In the genomic region with DNA sequence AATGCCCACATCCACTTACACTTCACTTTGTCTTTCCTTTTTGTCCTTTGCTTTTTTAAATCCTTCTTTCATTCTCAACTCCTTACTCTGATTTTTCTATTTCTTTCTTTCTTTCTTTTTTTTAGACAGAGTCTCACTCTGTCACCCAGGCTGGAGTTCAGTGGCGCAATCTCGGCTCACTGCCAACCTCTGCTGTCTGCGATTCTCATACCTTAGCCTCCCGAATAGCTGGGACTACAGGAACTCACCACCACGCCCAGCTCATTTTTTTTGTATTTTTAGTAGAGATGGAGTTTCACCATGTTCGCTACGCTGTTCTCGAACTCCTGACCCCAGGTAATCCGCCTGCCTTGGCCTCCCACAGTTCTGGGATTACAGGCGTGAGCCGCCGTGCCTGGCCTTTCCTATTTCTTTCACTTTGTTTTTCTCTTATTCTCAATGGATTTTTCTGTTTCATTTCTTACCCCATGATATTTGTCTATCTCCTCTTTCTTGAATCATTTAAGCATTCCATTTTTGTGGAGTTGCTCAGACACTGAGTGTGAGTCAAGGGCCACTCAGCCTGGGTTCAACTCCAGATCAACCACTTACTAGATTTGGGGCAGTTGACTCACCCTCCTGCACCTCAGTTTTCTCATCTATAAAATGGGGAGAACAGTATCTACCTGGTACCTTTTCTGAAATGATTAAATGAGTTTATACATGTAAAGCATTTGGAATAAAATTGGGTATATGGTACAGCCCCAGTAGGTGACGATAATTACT, we compare ENCODE assay signal across 20 cellular contexts. TPM values are rescaled to one million over a fixed set of nuclear protein-coding genes. Genes with fewer than 3 reads are reported as not detected.
DNase-seq lines count a peak whose midpoint lies in the region; ATAC-seq, FAIRE-seq and TF ChIP-seq lines count a peak whose summit lies in the region.
"Had no signal": no experiment of that assay in that cellular context is flagged by ENCODE, and none has a peak within 500 bp of the region (broad histone marks: within the 10 kb centered on the region; RNA-seq: fewer than 3 reads in every experiment).

No MANE protein-coding gene starts in this region.

- H3K27ac Mint-ChIP-seq in osteocyte (ENCODE audit: unreplicated experiment) = no peak overlapping the region
- H3K27ac Mint-ChIP-seq: CD8-positive, alpha-beta T cell had no signal

- H3K4me2 ChIP-seq in HepG2 (ENCODE audit: low read depth, low read length) = no peak overlapping the region

- no peak for TF ChIP-seq CTCF in RWPE1 (conservative IDR thresholded peaks at IDR 0.05; ENCODE audit: low read depth)
- no peak for TF ChIP-seq CTCF in HepG2 (CRISPR knock-in tag; IDR thresholded peaks at IDR 0.05)
- TF ChIP-seq CTCF in osteocyte (IDR thresholded peaks at IDR 0.05) = no peak

- CTCF ChIA-PET in RWPE1 (lab: Yijun Ruan, JAX) (no interaction called here), HepG2 (lab: Yijun Ruan, JAX; ENCODE audit: low intra/inter-chr PET ratio, low total read pairs) (no interaction called here)

- H3K36me3 Mint-ChIP-seq in osteocyte (ENCODE audit: unreplicated experiment) = no peaks in the 10 kb centered on the region
- H3K36me3 Mint-ChIP-seq: CD8-positive, alpha-beta T cell had no signal

- POLR2A ChIA-PET in RWPE1 (lab: Yijun Ruan, JAX; ENCODE audit: low non-redundant PET) = no interaction called here
- POLR2A ChIA-PET in HepG2 (lab: Yijun Ruan, JAX) = no interaction called here

- no peak for TF ChIP-seq RAD21 in HepG2 (CRISPR knock-in tag; IDR thresholded peaks at IDR 0.05)

- TF ChIP-seq EP300 in HepG2 (IDR thresholded peaks at IDR 0.05; ENCODE audit: low read depth in 2 of 2, low read length in 2 of 2) (no peak), HepG2 (CRISPR knock-in tag; IDR thresholded peaks at IDR 0.05; ENCODE audit: borderline replicate concordance) (no peak)

- no peak overlapping the region for H3K9ac ChIP-seq in HepG2 (ENCODE audit: insufficient read depth, low read depth, low read length)

- intact Hi-C loops in HepG2 (cut with micrococcal nuclease; ENCODE audit: unreplicated experiment) = no loop called here

- H3K9me3 ChIP-seq in HepG2 (ENCODE audit: low read length) = no peaks in the 10 kb centered on the region
- H3K9me3 ChIP-seq: ascending aorta had no signal

- H4K20me1 ChIP-seq in HepG2 (ENCODE audit: insufficient read depth, low read length) = no peaks in the 10 kb centered on the region

- H3K27me3 ChIP-seq in HepG2 (ENCODE audit: control insufficient read depth in 1 of 2, insufficient read depth in 2 of 2, low read length in 2 of 2) = peaks cover 0 to 12% of the 10 kb centered on the region in 2 experiments; a peak in 3 of 5 replicates
- H3K27me3 ChIP-seq: ascending aorta had no signal

- no peak overlapping the region for H3K4me3 Mint-ChIP-seq in osteocyte (ENCODE audit: unreplicated experiment)
- H3K4me3 Mint-ChIP-seq: CD8-positive, alpha-beta T cell had no signal

- DNase-seq in EL (peak; percentile 10), RWPE1 (ENCODE audit: low spot score) (no peak), HepG2 (ENCODE audit: low spot score) (no peak), NOMO-1 (lab: John Stamatoyannopoulos, UW; ENCODE audit: unreplicated experiment in 2 of 2) (no peak), osteocyte (ENCODE audit: extremely low spot score, unreplicated experiment) (no peak)
- DNase-seq: CD8-positive, alpha-beta T cell; DMS79; H7; MV-4-11; NCI-H2029 treated with DMSO at 0.1 percent for 48 hours; NCI-H524 treated with DMSO at 0.1 percent for 48 hours; occipital lobe; stimulated activated CD4-positive, alpha-beta T cell treated with anti-CD3 and anti-CD28 coated beads, Interleukin-2, amount 100 ng/mL, for 48 hours; T1000 had no signal

- no peak overlapping the region for H2AFZ ChIP-seq in HepG2 (ENCODE audit: low read length)

- no peaks in the 10 kb centered on the region for H3K36me3 ChIP-seq in HepG2 (replicated peaks in 1 of 2; ENCODE audit: control insufficient read depth in 1 of 2, insufficient read depth in 2 of 2, low read length in 2 of 2)
- H3K36me3 ChIP-seq: ascending aorta had no signal

- H3K4me1 Mint-ChIP-seq in osteocyte (ENCODE audit: unreplicated experiment) = peaks cover 8% of the 10 kb centered on the region

- 19% methylated on average over 13 of the region's 13 CpGs for WGBS in HepG2 (ENCODE audit: low lambda C conversion rate)

- H3K27ac ChIP-seq in RWPE1 (peak overlapping the region; percentile 54), HepG2 (ENCODE audit: extremely low read length, insufficient read depth, low read length) (no peak overlapping the region)
- H3K27ac ChIP-seq: ascending aorta had no signal

- no peaks in the 10 kb centered on the region for H3K79me2 ChIP-seq in HepG2 (ENCODE audit: insufficient read depth, low read length)

- FAIRE-seq in HepG2 (lab: Jason Lieb, UNC) = no peak
- FAIRE-seq: colon, endometrium, frontal cortex, GM18507 had no signal

- ATAC-seq in HepG2 (no peak), GM18867 (IDR thresholded peaks at IDR 0.05; ENCODE audit: unreplicated experiment) (no peak)
- ATAC-seq: CD8-positive, alpha-beta T cell had no signal

- H3K4me1 ChIP-seq in HepG2 (ENCODE audit: insufficient read depth, low read length) = peaks cover 15% of the 10 kb centered on the region

- H3K9me3 Mint-ChIP-seq in osteocyte (ENCODE audit: unreplicated experiment) = no peaks in the 10 kb centered on the region
- H3K9me3 Mint-ChIP-seq: CD8-positive, alpha-beta T cell had no signal

- in situ Hi-C loops in HepG2 (cut with HindIII; ENCODE audit: extremely low pct_ligation_motif_present, low pct_unique_long_range_greater_than_20kb) = loop anchor here (25.0 kb wide), 1 partner anchor 789 kb away; no protein-coding TSS in a partner anchor

- no TSS peak for BruUV-seq in HepG2 (replicated peaks; lab: Mats Ljungman, UMichigan)

- no peak overlapping the region for H3K4me3 ChIP-seq in HepG2 (replicated peaks in 1 of 3; ENCODE audit: insufficient read depth in 1 of 3, low read depth in 2 of 3, low read length in 3 of 3)
- H3K4me3 ChIP-seq: ascending aorta had no signal

- H3K27me3 Mint-ChIP-seq in osteocyte (ENCODE audit: unreplicated experiment) = peaks cover 40% of the 10 kb centered on the region

- TF ChIP-seq POLR2A in HepG2 (IDR thresholded peaks at IDR 0.05; ENCODE audit: insufficient read depth in 1 of 2, low read depth in 2 of 2, low read length in 2 of 2) = no peak

RNA-seq across cellular contexts. Expression of a gene that starts 7.6 kb away (rescaled TPM):
- not detected in 2 replicates for total RNA-seq in HepG2 (2016; rRNA removed; fragmentation: Illumina TruSeq; extraction: Trizol)
- not detected in 2 replicates for total RNA-seq in HepG2 (2016; cell fraction: cytosol; rRNA removed; fragmentation: Illumina TruSeq; extraction: Trizol; ENCODE audit: low read depth)
- total RNA-seq in HepG2 (2016; cell fraction: insoluble cytoplasmic fraction; rRNA removed; fragmentation: Illumina TruSeq; extraction: Trizol) = not detected in 2 replicates
- not detected in 2 replicates for total RNA-seq in HepG2 (2016; cell fraction: membrane; rRNA removed; fragmentation: Illumina TruSeq; extraction: Trizol)
- not detected in 2 replicates for total RNA-seq in HepG2 (2016; cell fraction: nucleus; rRNA removed; fragmentation: Illumina TruSeq; extraction: Trizol)
- not detected in 2 replicates for polyA plus RNA-seq in HepG2 (2011; rRNA removed)
- not detected in 2 replicates for polyA plus RNA-seq in HepG2 (2011; cell fraction: cytosol; rRNA removed)
- not detected in 2 replicates for polyA plus RNA-seq in HepG2 (2011; cell fraction: nucleus; rRNA removed)
- not detected in 2 replicates for polyA plus RNA-seq in HepG2 (2012)
- not detected in 2 replicates for polyA plus RNA-seq in HepG2 (2016; cell fraction: cytosol; fragmentation: Illumina TruSeq; extraction: Trizol; ENCODE audit: low read depth)
- polyA plus RNA-seq in HepG2 (2016; cell fraction: insoluble cytoplasmic fraction; fragmentation: Illumina TruSeq; extraction: Trizol; ENCODE audit: low read depth) = not detected in 2 replicates
- not detected in 2 replicates for polyA plus RNA-seq in HepG2 (2016; cell fraction: membrane; fragmentation: Illumina TruSeq; extraction: Trizol; ENCODE audit: low read depth)
- not detected in 2 replicates for polyA plus RNA-seq in HepG2 (2016; cell fraction: nucleus; fragmentation: Illumina TruSeq; extraction: Trizol; ENCODE audit: insufficient read depth, low read depth)
- polyA minus RNA-seq in HepG2 (2011; rRNA and poly(A)+ RNA removed; ENCODE audit: low replicate concordance) = not detected in 2 replicates
- not detected in 2 replicates for polyA minus RNA-seq in HepG2 (2011; cell fraction: cytosol; rRNA and poly(A)+ RNA removed)
- polyA minus RNA-seq in HepG2 (2011; cell fraction: nucleus; rRNA and poly(A)+ RNA removed) = not detected in 2 replicates
- total RNA-seq in osteocyte = not detected in 2 replicates
- total RNA-seq: CD8-positive, alpha-beta T cell had no signal

RNA-seq across cellular contexts. Expression of a gene that starts 31.7 kb away (rescaled TPM):
- total RNA-seq in HepG2 (2016; rRNA removed; fragmentation: Illumina TruSeq; extraction: Trizol) (not detected in 2 replicates), osteocyte (not detected in 2 replicates)
- total RNA-seq in HepG2 (2016; cell fraction: cytosol; rRNA removed; fragmentation: Illumina TruSeq; extraction: Trizol; ENCODE audit: low read depth) = not detected in 2 replicates
- not detected in 2 replicates for total RNA-seq in HepG2 (2016; cell fraction: insoluble cytoplasmic fraction; rRNA removed; fragmentation: Illumina TruSeq; extraction: Trizol)
- not detected in 2 replicates for total RNA-seq in HepG2 (2016; cell fraction: membrane; rRNA removed; fragmentation: Illumina TruSeq; extraction: Trizol)
- not detected in 2 replicates for total RNA-seq in HepG2 (2016; cell fraction: nucleus; rRNA removed; fragmentation: Illumina TruSeq; extraction: Trizol)
- not detected in 2 replicates for polyA plus RNA-seq in HepG2 (2011; rRNA removed)
- polyA plus RNA-seq in HepG2 (2011; cell fraction: cytosol; rRNA removed) = not detected in 2 replicates
- polyA plus RNA-seq in HepG2 (2011; cell fraction: nucleus; rRNA removed) = not detected in 2 replicates
- not detected in 2 replicates for polyA plus RNA-seq in HepG2 (2012)
- not detected in 2 replicates for polyA plus RNA-seq in HepG2 (2016; cell fraction: cytosol; fragmentation: Illumina TruSeq; extraction: Trizol; ENCODE audit: low read depth)
- not detected in 2 replicates for polyA plus RNA-seq in HepG2 (2016; cell fraction: insoluble cytoplasmic fraction; fragmentation: Illumina TruSeq; extraction: Trizol; ENCODE audit: low read depth)
- polyA plus RNA-seq in HepG2 (2016; cell fraction: membrane; fragmentation: Illumina TruSeq; extraction: Trizol; ENCODE audit: low read depth) = not detected in 2 replicates
- polyA plus RNA-seq in HepG2 (2016; cell fraction: nucleus; fragmentation: Illumina TruSeq; extraction: Trizol; ENCODE audit: insufficient read depth, low read depth) = not detected in 2 replicates
- polyA minus RNA-seq in HepG2 (2011; rRNA and poly(A)+ RNA removed; ENCODE audit: low replicate concordance) = not detected in 2 replicates
- not detected in 2 replicates for polyA minus RNA-seq in HepG2 (2011; cell fraction: cytosol; rRNA and poly(A)+ RNA removed)
- not detected in 2 replicates for polyA minus RNA-seq in HepG2 (2011; cell fraction: nucleus; rRNA and poly(A)+ RNA removed)
- total RNA-seq: ascending aorta; CD8-positive, alpha-beta T cell; frontal cortex; occipital lobe had no signal

RNA-seq across cellular contexts. Expression of a gene that starts 43.9 kb away (rescaled TPM):
- total RNA-seq in HepG2 (2016; rRNA removed; fragmentation: Illumina TruSeq; extraction: Trizol) (0.11 TPM in 1 of 2 replicates, not detected in the other), osteocyte (not detected in 2 replicates)
- total RNA-seq in HepG2 (2016; cell fraction: cytosol; rRNA removed; fragmentation: Illumina TruSeq; extraction: Trizol; ENCODE audit: low read depth) = not detected in 2 replicates
- not detected in 2 replicates for total RNA-seq in HepG2 (2016; cell fraction: insoluble cytoplasmic fraction; rRNA removed; fragmentation: Illumina TruSeq; extraction: Trizol)
- total RNA-seq in HepG2 (2016; cell fraction: membrane; rRNA removed; fragmentation: Illumina TruSeq; extraction: Trizol) = not detected in 2 replicates
- total RNA-seq in HepG2 (2016; cell fraction: nucleus; rRNA removed; fragmentation: Illumina TruSeq; extraction: Trizol) = not detected in 2 replicates
- 0.03 TPM in 1 of 2 replicates, not detected in the other for polyA plus RNA-seq in HepG2 (2011; rRNA removed)
- polyA plus RNA-seq in HepG2 (2011; cell fraction: cytosol; rRNA removed) = 0.03 TPM in 1 of 2 replicates, not detected in the other
- 0.19 and 0.28 TPM in 2 replicates for polyA plus RNA-seq in HepG2 (2011; cell fraction: nucleus; rRNA removed)
- 0.17 TPM in 1 of 2 replicates, not detected in the other for polyA plus RNA-seq in HepG2 (2012)
- not detected in 2 replicates for polyA plus RNA-seq in HepG2 (2016; cell fraction: cytosol; fragmentation: Illumina TruSeq; extraction: Trizol; ENCODE audit: low read depth)
- not detected in 2 replicates for polyA plus RNA-seq in HepG2 (2016; cell fraction: insoluble cytoplasmic fraction; fragmentation: Illumina TruSeq; extraction: Trizol; ENCODE audit: low read depth)
- polyA plus RNA-seq in HepG2 (2016; cell fraction: membrane; fragmentation: Illumina TruSeq; extraction: Trizol; ENCODE audit: low read depth) = not detected in 2 replicates
- polyA plus RNA-seq in HepG2 (2016; cell fraction: nucleus; fragmentation: Illumina TruSeq; extraction: Trizol; ENCODE audit: insufficient read depth, low read depth) = 0.26 and 0.28 TPM in 2 replicates
- not detected in 2 replicates for polyA minus RNA-seq in HepG2 (2011; rRNA and poly(A)+ RNA removed; ENCODE audit: low replicate concordance)
- polyA minus RNA-seq in HepG2 (2011; cell fraction: cytosol; rRNA and poly(A)+ RNA removed) = not detected in 2 replicates
- polyA minus RNA-seq in HepG2 (2011; cell fraction: nucleus; rRNA and poly(A)+ RNA removed) = 0.13 and 0.37 TPM in 2 replicates
- total RNA-seq: ascending aorta had no signal
